In the genomic region with DNA sequence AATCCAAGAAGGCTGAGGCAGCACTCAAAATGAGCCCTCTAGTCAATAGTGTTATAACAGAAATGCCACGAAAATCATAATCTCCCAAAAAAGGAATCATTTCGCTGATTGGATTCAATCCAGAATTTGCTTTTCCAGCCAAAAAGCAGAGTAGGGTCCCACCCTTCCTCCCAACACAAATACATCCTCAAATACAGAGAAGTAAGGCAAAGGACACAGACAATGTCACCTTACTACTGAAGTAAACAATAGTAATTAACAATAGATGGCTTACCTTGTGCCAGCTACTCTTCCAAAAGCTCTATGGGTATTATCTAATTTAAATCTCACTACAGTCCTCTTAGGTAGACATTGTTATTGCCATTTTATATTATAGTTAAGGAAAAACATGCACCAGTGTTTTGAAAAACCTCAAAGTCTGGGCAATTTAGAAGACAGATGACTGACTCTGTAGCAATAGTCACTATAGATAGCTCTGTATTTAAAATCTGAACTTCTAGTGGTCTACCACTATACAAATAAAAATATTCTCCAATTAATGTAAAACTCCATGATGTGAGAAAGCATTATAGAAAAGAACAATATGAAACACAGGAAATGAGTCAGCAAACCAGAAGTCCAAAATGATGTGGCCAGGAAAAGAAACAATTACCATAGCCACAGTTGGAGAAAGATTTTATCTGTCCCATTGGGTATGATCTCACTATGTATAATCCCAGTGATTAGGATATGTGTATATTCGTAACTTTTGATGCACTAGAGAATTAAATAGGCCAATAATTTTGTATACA, we compare ENCODE assay signal across 12 cellular contexts.
DNase-seq lines count a peak whose midpoint lies in the region; ATAC-seq and TF ChIP-seq lines count a peak whose summit lies in the region.
"Had no signal": no experiment of that assay in that cellular context is flagged by ENCODE, and none has a peak within 500 bp of the region (broad histone marks: within the 10 kb centered on the region; RNA-seq: fewer than 3 reads in every experiment).

No MANE protein-coding gene starts in this region.

- no peaks in the 10 kb centered on the region; the same call in 1 of the 2 replicates for H3K9me3 ChIP-seq in SJSA1 (replicated peaks)
- H3K9me3 ChIP-seq: right lobe of liver had no signal

- H3K27ac ChIP-seq in SJSA1, result peak overlapping the region; percentile 81
- H3K27ac ChIP-seq: right lobe of liver had no signal

- H3K36me3 ChIP-seq in SJSA1, result no peaks in the 10 kb centered on the region
- H3K36me3 ChIP-seq: right lobe of liver had no signal

- DNase-seq in AG04449 (ENCODE audit: low read depth, low spot score) (peak; percentile 38), SJSA1 (ENCODE audit: low read depth in 1 of 2, low spot score in 2 of 2) (peak in 1 of 2 experiments; percentile 55), fibroblast of the aortic adventitia (ENCODE audit: low read depth) (peak; percentile 82), NOMO-1 treated with dmso at 0.1 percent for 144 hours (lab: John Stamatoyannopoulos, UW; ENCODE audit: unreplicated experiment) (no peak), SHP77 (lab: John Stamatoyannopoulos, UW) (no peak)
- DNase-seq in effector CD4-positive, alpha-beta T cell, result no peak
- DNase-seq: COR-L47; effector CD8-positive, alpha-beta T cell; NCI-H446; right lobe of liver had no signal

- H3K4me3 ChIP-seq in AG04449 (ENCODE audit: low read depth, low read length), result no peak overlapping the region
- no peak overlapping the region for H3K4me3 ChIP-seq in SJSA1
- H3K4me3 ChIP-seq in fibroblast of the aortic adventitia (ENCODE audit: low read depth, low read length), result no peak overlapping the region
- H3K4me3 ChIP-seq: right lobe of liver had no signal

- H3K27me3 ChIP-seq in SJSA1 (replicated peaks), result no peaks in the 10 kb centered on the region
- H3K27me3 ChIP-seq: right lobe of liver had no signal

- TF ChIP-seq CTCF in AG04449 (IDR thresholded peaks at IDR 0.05; ENCODE audit: insufficient read depth, low read length, missing control alignments) (no peak), fibroblast of the aortic adventitia (IDR thresholded peaks at IDR 0.05; ENCODE audit: insufficient read depth, low read length) (no peak)

- ATAC-seq in GM18868 (IDR thresholded peaks at IDR 0.05; ENCODE audit: unreplicated experiment), result peak; percentile 55
- no peak for ATAC-seq in HG03097 (IDR thresholded peaks at IDR 0.05; ENCODE audit: low FRiP score, unreplicated experiment)
- ATAC-seq: right lobe of liver had no signal

- CTCF ChIA-PET in AG04449 (lab: Yijun Ruan, JAX), result interaction anchor here (1.7 kb wide), 1 partner anchor 66 kb away, joined by 4 read pairs; no protein-coding TSS in a partner anchor

- POLR2A ChIA-PET in AG04449 (lab: Yijun Ruan, JAX), result no interaction called here

- H3K4me1 ChIP-seq in SJSA1 (replicated peaks), result peaks cover 38% of the 10 kb centered on the region
- H3K4me1 ChIP-seq: right lobe of liver had no signal

Comparison
In these comparisons a context has a peak if more than half of its experiments do, and no peak if none do; other contexts are left out.
1. DNase-seq: peak in AG04449 (single experiment) and fibroblast of the aortic adventitia (single experiment); none in effector CD4-positive, alpha-beta T cell (single experiment), NOMO-1 treated with dmso at 0.1 percent for 144 hours (single experiment) and SHP77 (0 of 2).